Comparison of ENCODE assay signal across 9 cellular contexts in the genomic region with DNA sequence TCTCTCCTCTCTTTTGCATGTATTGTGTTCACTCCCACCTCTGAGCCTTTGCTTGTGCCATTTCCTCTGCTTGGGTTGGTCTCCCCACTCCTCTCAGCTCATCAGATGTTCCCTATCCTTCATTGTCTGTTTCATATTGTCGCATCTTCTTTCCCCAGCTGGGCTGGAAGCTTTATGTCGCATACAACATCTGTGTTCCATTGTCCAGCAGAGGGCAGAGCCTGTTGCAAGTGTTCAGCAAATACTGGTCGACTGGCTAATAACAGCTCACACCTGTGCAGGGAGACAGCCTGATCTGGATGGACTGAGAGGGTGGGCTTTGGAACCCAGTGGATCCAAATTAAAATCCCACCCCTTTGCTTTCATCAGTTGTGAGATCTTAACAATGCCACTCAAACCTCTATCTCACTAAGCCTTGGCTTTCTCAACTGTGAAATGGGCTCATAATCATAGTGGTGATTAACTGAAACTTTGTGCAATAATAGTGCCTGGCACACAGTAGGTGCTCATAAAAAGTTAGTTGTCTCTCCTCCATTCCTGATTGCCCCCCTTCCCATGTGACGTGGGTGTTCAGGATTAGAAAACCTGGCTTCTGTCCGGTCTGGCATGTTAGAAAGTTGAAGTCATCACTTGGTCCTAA.
DNase-seq lines count a peak whose midpoint lies in the region; ATAC-seq, FAIRE-seq and TF ChIP-seq lines count a peak whose summit lies in the region.
"Had no signal": no experiment of that assay in that cellular context is flagged by ENCODE, and none has a peak within 500 bp of the region (broad histone marks: within the 10 kb centered on the region; RNA-seq: fewer than 3 reads in every experiment).

No MANE protein-coding gene starts in this region.

- DNase-seq in Daoy (ENCODE audit: low read depth) (peak; percentile 25), HT-29 (ENCODE audit: low spot score) (peak; percentile 46), bronchial epithelial cell (ENCODE audit: low read depth) (peak; percentile 29), nephron progenitor cell (no peak), OCI-M2 (lab: John Stamatoyannopoulos, UW; ENCODE audit: unreplicated experiment) (no peak), caudate nucleus (lab: John Stamatoyannopoulos, UW) (no peak)
- DNase-seq in activated effector memory CD4-positive, alpha-beta T cell treated with Interleukin-2 at 50 U/mL for 16 hours: no peak

- H3K36me3 ChIP-seq in bronchial epithelial cell (ENCODE audit: control insufficient read depth, insufficient read depth, low read length): no peaks in the 10 kb centered on the region

- H3K9me3 Mint-ChIP-seq in nephron progenitor cell: peaks cover 20% of the 10 kb centered on the region

- no peak overlapping the region for H3K27ac ChIP-seq in caudate nucleus (ENCODE audit: low read depth, low read length)

- peaks cover 13% of the 10 kb centered on the region for H3K36me3 Mint-ChIP-seq in nephron progenitor cell (ENCODE audit: low read depth)

- no peak for FAIRE-seq in bronchial epithelial cell (lab: Jason Lieb, UNC)

- H3K4me3 Mint-ChIP-seq in nephron progenitor cell: no peak overlapping the region
- H3K4me3 Mint-ChIP-seq: brain had no signal

- no peaks in the 10 kb centered on the region for H3K27me3 ChIP-seq in bronchial epithelial cell (ENCODE audit: control insufficient read depth, insufficient read depth, low read length)

- H3K27ac Mint-ChIP-seq in nephron progenitor cell: no peak overlapping the region
- H3K27ac Mint-ChIP-seq: brain had no signal

- no peak for ATAC-seq in GM18520 (IDR thresholded peaks at IDR 0.05; ENCODE audit: unreplicated experiment)

- no peaks in the 10 kb centered on the region for H3K4me1 Mint-ChIP-seq in nephron progenitor cell
- H3K4me1 Mint-ChIP-seq: brain had no signal

- TF ChIP-seq CTCF in bronchial epithelial cell (IDR thresholded peaks at IDR 0.05; ENCODE audit: insufficient read depth, low read length, severe bottlenecking): peak; percentile 51
- TF ChIP-seq CTCF in nephron progenitor cell (IDR thresholded peaks at IDR 0.05): peak; percentile 28

- no peak overlapping the region for H3K4me3 ChIP-seq in bronchial epithelial cell (ENCODE audit: low read depth, low read length)

- peaks cover 4% of the 10 kb centered on the region for H3K27me3 Mint-ChIP-seq in nephron progenitor cell (ENCODE audit: low read depth, poor library complexity)
- H3K27me3 Mint-ChIP-seq: brain had no signal

Comparison
In these comparisons a context has a peak if more than half of its experiments do, and no peak if none do; other contexts are left out.
1. DNase-seq: peak in Daoy (single experiment), HT-29 (single experiment) and bronchial epithelial cell (single experiment); none in nephron progenitor cell (single experiment), OCI-M2 (single experiment), caudate nucleus (0 of 61) and activated effector memory CD4-positive, alpha-beta T cell treated with Interleukin-2 at 50 U/mL for 16 hours (single experiment).